16 cellular contexts compared by ENCODE assay signal in the genomic region with DNA sequence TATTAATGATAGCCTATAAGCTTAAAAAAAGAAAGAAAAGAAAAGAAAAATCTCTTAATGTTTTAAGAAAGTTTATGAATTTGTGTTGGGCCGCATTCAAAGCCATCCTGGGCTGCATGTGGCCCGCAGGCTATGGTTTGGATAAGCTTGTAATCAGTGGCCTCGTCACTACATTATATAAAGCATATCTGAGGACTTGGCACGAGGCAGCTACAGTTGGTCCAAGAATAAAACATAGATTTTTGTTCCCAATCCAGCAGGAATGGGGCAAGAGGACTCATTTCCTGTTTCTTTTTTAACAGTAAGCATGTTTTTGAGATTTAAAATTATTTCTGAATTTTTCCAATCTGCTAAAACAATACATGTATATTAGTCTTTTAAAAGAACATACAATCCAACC. TPM values are rescaled to one million over a fixed set of nuclear protein-coding genes. Genes with fewer than 3 reads are reported as not detected.
DNase-seq lines count a peak whose midpoint lies in the region; ATAC-seq lines count a peak whose summit lies in the region.
"Had no signal": no experiment of that assay in that cellular context is flagged by ENCODE, and none has a peak within 500 bp of the region (broad histone marks: within the 10 kb centered on the region; RNA-seq: fewer than 3 reads in every experiment).

No MANE protein-coding gene starts in this region.

- no peak overlapping the region for H3K4me3 ChIP-seq in GM23248
- H3K4me3 ChIP-seq: A549, BLaER1, GM12878, HAP-1 had no signal

- in situ Hi-C loops in GM23248 (cut with MboI) = no loop called here

- no peak for ATAC-seq in GM18498 (IDR thresholded peaks at IDR 0.05; ENCODE audit: unreplicated experiment)
- ATAC-seq in effector memory CD8-positive, alpha-beta T cell (replicated peaks) = no peak
- ATAC-seq: A549, GM12878, HepG2 had no signal

- DNase-seq in GM23248 = peak; percentile 1
- DNase-seq in amniotic stem cell (lab: John Stamatoyannopoulos, UW) = peak; percentile 7
- peak; percentile 84 for DNase-seq in fibroblast of peridontal ligament (ENCODE audit: extremely low read depth)
- peak; percentile 17 for DNase-seq in stromal cell of bone marrow (ENCODE audit: low read depth)
- no peak for DNase-seq in putamen (ENCODE audit: low spot score)
- DNase-seq in effector memory CD8-positive, alpha-beta T cell = no peak
- DNase-seq: AML-193, DMS53 had no signal

- no peaks in the 10 kb centered on the region for H3K79me2 ChIP-seq in GM23248 (ENCODE audit: insufficient read depth)

- no peaks in the 10 kb centered on the region for H3F3A ChIP-seq in GM23248 (ENCODE audit: insufficient read depth)

- no peak overlapping the region for H3K27ac ChIP-seq in GM23248
- H3K27ac ChIP-seq: A549, BLaER1 had no signal

- H3K4me1 Mint-ChIP-seq in effector memory CD8-positive, alpha-beta T cell (ENCODE audit: low read depth in 2 of 2) = no peaks in the 10 kb centered on the region

- H3K27me3 ChIP-seq in GM23248 (replicated peaks; ENCODE audit: insufficient read depth) = no peaks in the 10 kb centered on the region
- H3K27me3 ChIP-seq: BLaER1 had no signal

- no peaks in the 10 kb centered on the region for H3K36me3 Mint-ChIP-seq in effector memory CD8-positive, alpha-beta T cell (ENCODE audit: insufficient read depth)

- no peak overlapping the region for H2AFZ ChIP-seq in GM23248

- no peaks in the 10 kb centered on the region for H3K9me3 Mint-ChIP-seq in effector memory CD8-positive, alpha-beta T cell

- H3K36me3 ChIP-seq in GM23248 (ENCODE audit: low read depth) = no peaks in the 10 kb centered on the region

- WGBS in GM23248 (ENCODE audit: low coverage in 1 of 2, low lambda C conversion rate in 2 of 2, missing lambda C conversion rate in 2 of 2), 2 experiments = 60 to 61% methylated on average over 4 of the region's 4 CpGs

- no peak overlapping the region for H3K9ac ChIP-seq in GM23248
- H3K9ac ChIP-seq: BLaER1 had no signal

- H3K4me1 ChIP-seq in GM23248 (ENCODE audit: insufficient read depth) = no peaks in the 10 kb centered on the region
- H3K4me1 ChIP-seq: A549, BLaER1, HAP-1 had no signal

- no peaks in the 10 kb centered on the region for H3K9me2 ChIP-seq in GM23248 (ENCODE audit: insufficient read depth)

- no peak overlapping the region for H3K4me2 ChIP-seq in GM23248 (ENCODE audit: unreplicated experiment)
- H3K4me2 ChIP-seq: A549, BLaER1 had no signal

- H4K20me1 ChIP-seq in GM23248 (ENCODE audit: insufficient read depth) = no peaks in the 10 kb centered on the region
- H4K20me1 ChIP-seq: BLaER1 had no signal

- no peaks in the 10 kb centered on the region for H3K27me3 Mint-ChIP-seq in effector memory CD8-positive, alpha-beta T cell

- no peaks in the 10 kb centered on the region for H3K9me3 ChIP-seq in GM23248 (ENCODE audit: low read depth)
- H3K9me3 ChIP-seq: HAP-1 had no signal

- no peak overlapping the region for H3K4me3 Mint-ChIP-seq in effector memory CD8-positive, alpha-beta T cell

- H3K27ac Mint-ChIP-seq in effector memory CD8-positive, alpha-beta T cell = no peak overlapping the region

RNA-seq across cellular contexts. Expression of a gene that starts 28.6 kb away (rescaled TPM):
- total RNA-seq in GM23248 (2014; rRNA removed; shearing (Covaris generic)) = 3.4 and 5.2 TPM in 2 replicates
- polyA plus RNA-seq in GM23248 (2016; fragmentation: Nextera tagmentation; extraction: Ambion mirVana) = 4.6 and 4.7 TPM in 2 replicates

RNA-seq across cellular contexts. Expression of a gene that starts 44.2 kb away (rescaled TPM):
- total RNA-seq in GM23248 (2014; rRNA removed; shearing (Covaris generic)) = not detected in 2 replicates
- polyA plus RNA-seq in GM23248 (2016; fragmentation: Nextera tagmentation; extraction: Ambion mirVana) = not detected in 2 replicates
- total RNA-seq: Daoy, GM12878, HepG2 had no signal
- polyA plus RNA-seq: A549, AG04450, HepG2 had no signal

Comparison
In these comparisons a context has a peak if more than half of its experiments do, and no peak if none do; other contexts are left out.
1. DNase-seq: peak in GM23248 (single experiment), amniotic stem cell (single experiment), fibroblast of peridontal ligament (single experiment) and stromal cell of bone marrow (single experiment); none in putamen (single experiment) and effector memory CD8-positive, alpha-beta T cell (0 of 3).